In the genomic region with DNA sequence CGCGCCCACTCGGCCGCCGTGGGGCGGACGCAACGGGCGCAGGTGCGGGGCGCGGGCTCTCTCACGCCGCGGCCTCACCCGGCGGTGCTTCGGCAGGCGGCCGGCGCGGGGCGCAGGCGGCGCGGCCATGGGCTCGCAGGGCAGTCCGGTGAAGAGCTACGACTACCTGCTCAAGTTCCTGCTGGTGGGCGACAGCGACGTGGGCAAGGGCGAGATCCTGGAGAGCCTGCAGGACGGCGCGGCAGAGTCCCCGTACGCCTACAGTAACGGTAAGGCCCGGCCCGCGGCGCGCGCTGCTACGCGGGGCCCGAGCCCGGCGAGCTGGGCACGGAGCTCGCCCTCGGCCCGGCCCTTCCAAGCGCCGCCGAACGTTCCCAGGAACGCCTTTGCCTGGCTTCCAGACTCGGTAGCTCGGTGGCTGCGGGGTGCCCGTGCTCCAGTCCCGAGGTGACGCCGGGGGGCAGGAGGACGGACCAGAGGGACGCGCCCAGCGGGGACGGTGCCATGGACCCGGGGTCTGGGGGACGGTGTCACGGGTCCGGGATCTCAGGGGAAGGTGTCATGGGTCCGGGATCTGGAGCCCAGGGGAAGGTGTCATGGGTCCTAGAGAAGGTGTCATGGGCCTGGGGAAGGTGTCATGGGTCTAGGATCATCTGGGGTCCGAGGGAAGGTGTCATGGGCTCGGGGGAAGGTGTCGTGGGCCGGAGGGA, we compare ENCODE assay signal across 8 cellular contexts. TPM values are rescaled to one million over a fixed set of nuclear protein-coding genes. Genes with fewer than 3 reads are reported as not detected.
A peak's percentile ranks its signal among the peaks of the same experiment; 100 is the strongest.
DNase-seq lines count a peak whose midpoint lies in the region; ATAC-seq and TF ChIP-seq lines count a peak whose summit lies in the region.

No MANE protein-coding gene starts in this region.

- no peaks in the 10 kb centered on the region for H3K27me3 ChIP-seq in right lobe of liver
- H3K27me3 ChIP-seq in tibial nerve: no peaks in the 10 kb centered on the region

- H3K36me3 ChIP-seq in right lobe of liver (no peaks in the 10 kb centered on the region), tibial nerve (peaks cover 0 to 12% (median 0%) of the 10 kb centered on the region in 3 donors)

- peaks cover 0 to 66% (median 33%) of the 10 kb centered on the region in 4 donors for H3K4me1 ChIP-seq in right lobe of liver
- H3K4me1 ChIP-seq in tibial nerve: peaks cover 0 to 75% (median 36%) of the 10 kb centered on the region in 4 donors

- peak overlapping the region; percentile 79 to 90 (median 82) for H3K4me3 ChIP-seq in right lobe of liver
- H3K4me3 ChIP-seq in tibial nerve: peak overlapping the region; percentile 64 to 99 (median 90)

- H3K9me3 ChIP-seq in right lobe of liver (no peaks in the 10 kb centered on the region), tibial nerve (no peaks in the 10 kb centered on the region)

- peaks cover 71% of the 10 kb centered on the region for H3K4me1 Mint-ChIP-seq in Calu3 (ENCODE audit: low read depth, unreplicated experiment)

- peak overlapping the region; percentile 92 for H3K4me3 Mint-ChIP-seq in Calu3 (ENCODE audit: low read depth, unreplicated experiment)

- DNase-seq in Calu3 (no peak), astrocyte of the hippocampus (ENCODE audit: low read depth, low spot score) (peak; percentile 82), right lobe of liver (peak; percentile 57 to 65 (median 60)), tibial nerve (ENCODE audit: low spot score in 2 of 2) (peak in 1 of 2 donors; percentile 21)

- no peak for TF ChIP-seq CTCF in Calu3 (IDR thresholded peaks at IDR 0.05; ENCODE audit: unreplicated experiment)
- no peak for TF ChIP-seq CTCF in right lobe of liver (IDR thresholded peaks at IDR 0.05)
- TF ChIP-seq CTCF in tibial nerve (IDR thresholded peaks at IDR 0.05): no peak

- WGBS in right lobe of liver (ENCODE audit: insufficient coverage, low coverage, low lambda C conversion rate, missing lambda C conversion rate): 8% methylated on average over 9 of the region's 80 CpGs
- WGBS in tibial nerve, 2 donors: 2 to 3% methylated on average over 44 to 62 of the region's 80 CpGs

- BruUV-seq in Calu3 (replicated peaks; lab: Mats Ljungman, UMichigan): no TSS peak

- H3K27me3 Mint-ChIP-seq in Calu3 (ENCODE audit: unreplicated experiment): no peaks in the 10 kb centered on the region

- TF ChIP-seq POLR2A in right lobe of liver (IDR thresholded peaks at IDR 0.05) (peak; percentile 61), tibial nerve (IDR thresholded peaks at IDR 0.05) (peak in 1 of 2 donors; percentile 17)

- H3K27ac ChIP-seq in right lobe of liver (peak overlapping the region; percentile 67 to 81 (median 77)), tibial nerve (peak overlapping the region; percentile 43 to 93 (median 83))

- H3K9me3 Mint-ChIP-seq in Calu3 (ENCODE audit: low read depth, unreplicated experiment): no peaks in the 10 kb centered on the region

- CTCF ChIA-PET in Calu3 (lab: Charles Lee): no interaction called here

- peak; percentile 2 for ATAC-seq in HG03066 (IDR thresholded peaks at IDR 0.05; ENCODE audit: low read depth, unreplicated experiment)
- no peak for ATAC-seq in right lobe of liver
- ATAC-seq in GM18519 (IDR thresholded peaks at IDR 0.05; ENCODE audit: low FRiP score, unreplicated experiment): no peak
- ATAC-seq in HG03520 (IDR thresholded peaks at IDR 0.05; ENCODE audit: unreplicated experiment): no peak
- no peak for ATAC-seq in HG03039 (IDR thresholded peaks at IDR 0.05; ENCODE audit: unreplicated experiment)

- TF ChIP-seq EP300 in tibial nerve (IDR thresholded peaks at IDR 0.05): no peak

- peaks cover 95% of the 10 kb centered on the region for H3K36me3 Mint-ChIP-seq in Calu3 (ENCODE audit: insufficient read depth, unreplicated experiment)

- intact Hi-C loops in Calu3 (cut with micrococcal nuclease; ENCODE audit: unreplicated experiment): no loop called here
- intact Hi-C loops in right lobe of liver (cut with DNase I): no loop called here

- H3K27ac Mint-ChIP-seq in Calu3 (ENCODE audit: unreplicated experiment): peak overlapping the region; percentile 97

RNA-seq across cellular contexts. Expression of a gene that starts 0.5 kb away (rescaled TPM):
- total RNA-seq in Calu3 (2022) (35.6 and 36.5 TPM in 2 replicates), right lobe of liver (10 to 100 TPM in 5 of 6 experiments, 1 to 10 TPM in 1; 10.0 to 14.1 (median 12.0) TPM), tibial nerve (10 to 100 TPM; 21.1 to 30.6 (median 27.5) TPM)

RNA-seq across cellular contexts. Expression of a gene that starts 20.6 kb away (rescaled TPM):
- total RNA-seq in Calu3 (2022): 101 and 106 TPM in 2 replicates
- total RNA-seq in right lobe of liver: 10 to 100 TPM; 19.5 to 32.0 (median 27.8) TPM
- 10 to 100 TPM; 49.2 to 89.6 (median 71.8) TPM for total RNA-seq in tibial nerve

RNA-seq across cellular contexts. Expression of a gene that starts 23.5 kb away (rescaled TPM):
- total RNA-seq in Calu3 (2022): not detected in 2 replicates
- total RNA-seq in right lobe of liver: under 1 TPM in 5 of 6 experiments, not detected in 1; 0.12 to 0.33 (median 0.28) TPM
- 1 to 10 TPM in 3 of 4 donors, under 1 TPM in 1; 0.98 to 5.2 (median 1.9) TPM for total RNA-seq in tibial nerve

RNA-seq across cellular contexts. Expression of a gene that starts 30.1 kb away (rescaled TPM):
- total RNA-seq in Calu3 (2022): not detected in 2 replicates
- total RNA-seq in right lobe of liver: not detected
- not detected for total RNA-seq in tibial nerve

RNA-seq across cellular contexts. Expression of a gene that starts 40.5 kb away (rescaled TPM):
- total RNA-seq in Calu3 (2022) (0.66 and 0.90 TPM in 2 replicates), right lobe of liver (under 1 TPM; 0.43 to 0.70 (median 0.56) TPM), tibial nerve (1 to 10 TPM in 3 of 4 donors, under 1 TPM in 1; 0.66 to 3.9 (median 1.8) TPM)
